11 cellular contexts compared by ENCODE assay signal in genomic region chr15:41798607-41799487, GRCh38. TPM values are rescaled to one million over a fixed set of nuclear protein-coding genes. Genes with fewer than 3 reads are reported as not detected.
DNase-seq lines count a peak whose midpoint lies in the region; ATAC-seq and TF ChIP-seq lines count a peak whose summit lies in the region.
"Had no signal": no experiment of that assay in that cellular context is flagged by ENCODE, and none has a peak within 500 bp of the region (broad histone marks: within the 10 kb centered on the region; RNA-seq: fewer than 3 reads in every experiment).

No MANE protein-coding gene starts in this region.

- peaks cover 8% of the 10 kb centered on the region for H3K36me3 Mint-ChIP-seq in activated CD4-positive, alpha-beta T cell treated with anti-CD3 and anti-CD28 coated beads for 36 hours (ENCODE audit: low read depth)
- peaks cover 14% of the 10 kb centered on the region for H3K36me3 Mint-ChIP-seq in chondrocyte (ENCODE audit: low read depth)

- TF ChIP-seq CTCF in fibroblast of the aortic adventitia (IDR thresholded peaks at IDR 0.05; ENCODE audit: insufficient read depth, low read length) (no peak), chondrocyte (IDR thresholded peaks at IDR 0.05) (no peak)

- H3K4me1 ChIP-seq in skeletal muscle satellite cell (ENCODE audit: control insufficient read depth, insufficient read depth, low read length): peaks cover 45% of the 10 kb centered on the region

- no peak for DNase-seq in activated CD4-positive, alpha-beta T cell treated with anti-CD3 and anti-CD28 coated beads for 36 hours
- no peak for DNase-seq in activated CD4-positive, alpha-beta T cell treated with anti-CD3 and anti-CD28 coated beads, Interleukin-2, amount 50 U/mL, for 1 hour
- peak; percentile 31 for DNase-seq in MG63
- DNase-seq in fibroblast of the aortic adventitia (ENCODE audit: low read depth): peak; percentile 20
- DNase-seq in NCI-H2029 treated with DMSO at 0.1 percent for 48 hours (lab: John Stamatoyannopoulos, UW): no peak
- DNase-seq in DMS153 (lab: John Stamatoyannopoulos, UW): no peak
- DNase-seq in chondrocyte (ENCODE audit: low spot score): no peak
- DNase-seq: cortex of kidney; KBM-7; naive thymus-derived CD8-positive, alpha-beta T cell had no signal

- H3K27ac Mint-ChIP-seq in activated CD4-positive, alpha-beta T cell treated with anti-CD3 and anti-CD28 coated beads for 36 hours: no peak overlapping the region
- H3K27ac Mint-ChIP-seq in chondrocyte (ENCODE audit: unreplicated experiment): no peak overlapping the region

- H3K4me3 ChIP-seq in MG63 (no peak overlapping the region), fibroblast of the aortic adventitia (ENCODE audit: low read depth, low read length) (no peak overlapping the region), skeletal muscle satellite cell (ENCODE audit: low read length) (no peak overlapping the region)

- H3K27me3 ChIP-seq in MG63 (no peaks in the 10 kb centered on the region), skeletal muscle satellite cell (ENCODE audit: control insufficient read depth, insufficient read depth, low read length) (no peaks in the 10 kb centered on the region)

- CTCF ChIA-PET in activated CD4-positive, alpha-beta T cell treated with anti-CD3 and anti-CD28 coated beads for 36 hours (lab: Charles Lee): interaction anchor here (0.8 kb wide), 1 partner anchor 24 kb away, joined by 3 read pairs; no protein-coding TSS in a partner anchor

- no peaks in the 10 kb centered on the region for H3K9me3 ChIP-seq in MG63
- no peaks in the 10 kb centered on the region for H3K9me3 ChIP-seq in skeletal muscle satellite cell (replicated peaks; ENCODE audit: low read length)

- H3K4me3 Mint-ChIP-seq in activated CD4-positive, alpha-beta T cell treated with anti-CD3 and anti-CD28 coated beads for 36 hours: no peak overlapping the region
- no peak overlapping the region for H3K4me3 Mint-ChIP-seq in chondrocyte (ENCODE audit: unreplicated experiment)
- H3K4me3 Mint-ChIP-seq: naive thymus-derived CD8-positive, alpha-beta T cell had no signal

- H3K27me3 Mint-ChIP-seq in activated CD4-positive, alpha-beta T cell treated with anti-CD3 and anti-CD28 coated beads for 36 hours: no peaks in the 10 kb centered on the region
- H3K27me3 Mint-ChIP-seq in chondrocyte (ENCODE audit: low read depth): no peaks in the 10 kb centered on the region
- H3K27me3 Mint-ChIP-seq: naive thymus-derived CD8-positive, alpha-beta T cell had no signal

- H3K36me3 ChIP-seq in MG63: peaks cover 2% of the 10 kb centered on the region; the same call in 1 of the 2 replicates
- H3K36me3 ChIP-seq in skeletal muscle satellite cell (ENCODE audit: insufficient read depth, low read length): peaks cover 15% of the 10 kb centered on the region

- H3K4me2 ChIP-seq in skeletal muscle satellite cell (ENCODE audit: low read length): peak overlapping the region; percentile 22

- no peaks in the 10 kb centered on the region for H3K9me3 Mint-ChIP-seq in activated CD4-positive, alpha-beta T cell treated with anti-CD3 and anti-CD28 coated beads for 36 hours (ENCODE audit: low read depth)
- no peaks in the 10 kb centered on the region for H3K9me3 Mint-ChIP-seq in chondrocyte (ENCODE audit: low read depth)
- H3K9me3 Mint-ChIP-seq: naive thymus-derived CD8-positive, alpha-beta T cell had no signal

- POLR2A ChIA-PET in activated CD4-positive, alpha-beta T cell treated with anti-CD3 and anti-CD28 coated beads for 36 hours (lab: Charles Lee): no interaction called here

- intact Hi-C loops in activated CD4-positive, alpha-beta T cell treated with anti-CD3 and anti-CD28 coated beads for 36 hours (cut with DNase I, micrococcal nuclease): no loop called here

- ATAC-seq in activated CD4-positive, alpha-beta T cell treated with anti-CD3 and anti-CD28 coated beads for 36 hours: peak; percentile 35
- ATAC-seq: naive thymus-derived CD8-positive, alpha-beta T cell had no signal

- H3K4me1 Mint-ChIP-seq in activated CD4-positive, alpha-beta T cell treated with anti-CD3 and anti-CD28 coated beads for 36 hours: peaks cover 27% of the 10 kb centered on the region
- H3K4me1 Mint-ChIP-seq in chondrocyte (ENCODE audit: low read depth): peaks cover 39% of the 10 kb centered on the region

- H3K9ac ChIP-seq in skeletal muscle satellite cell (ENCODE audit: low read depth, low read length): no peak overlapping the region

RNA-seq across cellular contexts. Expression of gene MAPKBP1, which starts 24.6 kb away (rescaled TPM):
- total RNA-seq in activated CD4-positive, alpha-beta T cell treated with anti-CD3 and anti-CD28 coated beads for 36 hours: 10 to 100 TPM; 16.1 to 19.0 TPM
- 2.5 and 2.9 TPM in 2 replicates for total RNA-seq in MG63 (2014; rRNA removed; shearing (Covaris generic); ENCODE audit: low replicate concordance)
- total RNA-seq in fibroblast of the aortic adventitia (ENCODE audit: low replicate concordance): 12.7 and 20.8 TPM in 2 replicates
- 12.9 and 13.8 TPM in 2 replicates for total RNA-seq in skeletal muscle satellite cell (2012; rRNA removed)
- total RNA-seq in chondrocyte: 24.9 to 36.6 TPM (median 27.2 TPM) in 3 replicates

RNA-seq across cellular contexts. Expression of gene JMJD7, which starts 29.0 kb away (rescaled TPM):
- total RNA-seq in activated CD4-positive, alpha-beta T cell treated with anti-CD3 and anti-CD28 coated beads for 36 hours: 10 to 100 TPM; 17.1 to 17.6 TPM
- total RNA-seq in MG63 (2014; rRNA removed; shearing (Covaris generic); ENCODE audit: low replicate concordance): 7.6 TPM in 1 of 2 replicates, not detected in the other
- total RNA-seq in fibroblast of the aortic adventitia (ENCODE audit: low replicate concordance): 3.1 and 6.3 TPM in 2 replicates
- total RNA-seq in skeletal muscle satellite cell (2012; rRNA removed): 1.8 and 10.0 TPM in 2 replicates
- 4.9 to 5.4 TPM (median 5.2 TPM) in 3 replicates for total RNA-seq in chondrocyte

RNA-seq across cellular contexts. Expression of gene PLA2G4B, which starts 39.8 kb away (rescaled TPM):
- total RNA-seq in activated CD4-positive, alpha-beta T cell treated with anti-CD3 and anti-CD28 coated beads for 36 hours: 1 to 10 TPM; 5.0 to 6.9 TPM
- 0.20 TPM in 1 of 2 replicates, not detected in the other for total RNA-seq in MG63 (2014; rRNA removed; shearing (Covaris generic); ENCODE audit: low replicate concordance)
- total RNA-seq in fibroblast of the aortic adventitia (ENCODE audit: low replicate concordance): 0.49 and 0.54 TPM in 2 replicates
- total RNA-seq in skeletal muscle satellite cell (2012; rRNA removed): 0.44 and 0.76 TPM in 2 replicates
- total RNA-seq in chondrocyte: 2.1 to 3.4 TPM (median 2.9 TPM) in 3 replicates

Comparison
In these comparisons a context has a peak if more than half of its experiments do, and no peak if none do; other contexts are left out.
1. DNase-seq: peak in MG63 (single experiment) and fibroblast of the aortic adventitia (single experiment); none in activated CD4-positive, alpha-beta T cell treated with anti-CD3 and anti-CD28 coated beads for 36 hours (single experiment), activated CD4-positive, alpha-beta T cell treated with anti-CD3 and anti-CD28 coated beads, Interleukin-2, amount 50 U/mL, for 1 hour (single experiment), NCI-H2029 treated with DMSO at 0.1 percent for 48 hours (single experiment), DMS153 (single experiment) and chondrocyte (single experiment).